In genomic region chr1:172380441-172381244, GRCh38 we compare ENCODE assay signal across 9 cellular contexts. TPM values are rescaled to one million over a fixed set of nuclear protein-coding genes. Genes with fewer than 3 reads are reported as not detected.
DNase-seq lines count a peak whose midpoint lies in the region; ATAC-seq and TF ChIP-seq lines count a peak whose summit lies in the region.
"Had no signal": no experiment of that assay in that cellular context is flagged by ENCODE, and none has a peak within 500 bp of the region (broad histone marks: within the 10 kb centered on the region; RNA-seq: fewer than 3 reads in every experiment).

No MANE protein-coding gene starts in this region.

- no peak overlapping the region for H3K27ac ChIP-seq in left ventricle myocardium inferior (replicated peaks)

- CTCF ChIA-PET in activated naive CD4-positive, alpha-beta T cell treated with anti-CD3 and anti-CD28 coated beads for 36 hours (lab: Charles Lee), result interaction anchor here (0.6 to 2.0 kb wide), 5 partner anchors 14 to 48 kb away, joined by 3 to 6 read pairs (median 4); no protein-coding TSS in a partner anchor

- H3K27me3 Mint-ChIP-seq in activated naive CD4-positive, alpha-beta T cell treated with anti-CD3 and anti-CD28 coated beads for 36 hours (ENCODE audit: low read depth), result no peaks in the 10 kb centered on the region
- peaks cover 4% of the 10 kb centered on the region for H3K27me3 Mint-ChIP-seq in T-helper 1 cell treated with Interleukin-12 subunit alpha and Interleukin-12 subunit beta and Interleukin-4 antibody, amounts not matched to agents 30 μg/mL and 1 μg/mL, for 36 hours (ENCODE audit: low read depth)
- H3K27me3 Mint-ChIP-seq in natural killer cell treated with Interleukin-12 subunit alpha and Interleukin-12 subunit beta and Interleukin-15 and Interleukin-18, amount 100 ng/mL, for 72 hours, result no peaks in the 10 kb centered on the region

- peaks cover 21% of the 10 kb centered on the region for H3K4me1 ChIP-seq in left ventricle myocardium inferior

- ATAC-seq in HG02973 (IDR thresholded peaks at IDR 0.05; ENCODE audit: unreplicated experiment), result peak; percentile 82
- peak; percentile 93 to 97 for ATAC-seq in natural killer cell treated with Interleukin-12 subunit alpha and Interleukin-12 subunit beta and Interleukin-15 and Interleukin-18, amount 100 ng/mL, for 72 hours

- H3K36me3 Mint-ChIP-seq in activated naive CD4-positive, alpha-beta T cell treated with anti-CD3 and anti-CD28 coated beads for 36 hours (ENCODE audit: low read depth), result no peaks in the 10 kb centered on the region
- H3K36me3 Mint-ChIP-seq in T-helper 1 cell treated with Interleukin-12 subunit alpha and Interleukin-12 subunit beta and Interleukin-4 antibody, amounts not matched to agents 30 μg/mL and 1 μg/mL, for 36 hours (ENCODE audit: low read depth), result peaks cover 1% of the 10 kb centered on the region
- no peaks in the 10 kb centered on the region for H3K36me3 Mint-ChIP-seq in natural killer cell treated with Interleukin-12 subunit alpha and Interleukin-12 subunit beta and Interleukin-15 and Interleukin-18, amount 100 ng/mL, for 72 hours

- H3K27ac Mint-ChIP-seq in activated naive CD4-positive, alpha-beta T cell treated with anti-CD3 and anti-CD28 coated beads for 36 hours, result peak overlapping the region; percentile 86
- H3K27ac Mint-ChIP-seq in T-helper 1 cell treated with Interleukin-12 subunit alpha and Interleukin-12 subunit beta and Interleukin-4 antibody, amounts not matched to agents 30 μg/mL and 1 μg/mL, for 36 hours, result peak overlapping the region; percentile 83
- H3K27ac Mint-ChIP-seq in natural killer cell treated with Interleukin-12 subunit alpha and Interleukin-12 subunit beta and Interleukin-15 and Interleukin-18, amount 100 ng/mL, for 72 hours, result peak overlapping the region; percentile 82 to 84

- DNase-seq in activated naive CD4-positive, alpha-beta T cell treated with anti-CD3 and anti-CD28 coated beads for 36 hours, result peak; percentile 68
- DNase-seq in activated naive CD4-positive, alpha-beta T cell (lab: John Stamatoyannopoulos, UW), result no peak
- DNase-seq in natural killer cell treated with Interleukin-12 subunit alpha and Interleukin-12 subunit beta and Interleukin-15 and Interleukin-18, amount 100 ng/mL, for 72 hours (ENCODE audit: low spot score), result no peak
- DNase-seq in NCI-H1105 treated with DMSO at 0.1 percent for 48 hours (lab: John Stamatoyannopoulos, UW) (no peak), DMS79 (lab: John Stamatoyannopoulos, UW) (no peak), left ventricle myocardium inferior (no peak)

- TF ChIP-seq CTCF in left ventricle myocardium inferior (IDR thresholded peaks at IDR 0.05; ENCODE audit: borderline replicate concordance), result no peak

- H3K9me3 ChIP-seq in left ventricle myocardium inferior (replicated peaks), result no peaks in the 10 kb centered on the region

- peaks cover 31% of the 10 kb centered on the region for H3K4me1 Mint-ChIP-seq in activated naive CD4-positive, alpha-beta T cell treated with anti-CD3 and anti-CD28 coated beads for 36 hours (ENCODE audit: low read depth)
- peaks cover 13% of the 10 kb centered on the region for H3K4me1 Mint-ChIP-seq in T-helper 1 cell treated with Interleukin-12 subunit alpha and Interleukin-12 subunit beta and Interleukin-4 antibody, amounts not matched to agents 30 μg/mL and 1 μg/mL, for 36 hours (ENCODE audit: low read depth)
- peaks cover 7 to 18% of the 10 kb centered on the region in 2 donors for H3K4me1 Mint-ChIP-seq in natural killer cell treated with Interleukin-12 subunit alpha and Interleukin-12 subunit beta and Interleukin-15 and Interleukin-18, amount 100 ng/mL, for 72 hours (ENCODE audit: low read depth in 2 of 2)

- H3K4me3 Mint-ChIP-seq in activated naive CD4-positive, alpha-beta T cell treated with anti-CD3 and anti-CD28 coated beads for 36 hours, result peak overlapping the region; percentile 67
- H3K4me3 Mint-ChIP-seq in T-helper 1 cell treated with Interleukin-12 subunit alpha and Interleukin-12 subunit beta and Interleukin-4 antibody, amounts not matched to agents 30 μg/mL and 1 μg/mL, for 36 hours, result peak overlapping the region; percentile 64
- H3K4me3 Mint-ChIP-seq in natural killer cell treated with Interleukin-12 subunit alpha and Interleukin-12 subunit beta and Interleukin-15 and Interleukin-18, amount 100 ng/mL, for 72 hours, result peak overlapping the region; percentile 80

- no peaks in the 10 kb centered on the region for H3K27me3 ChIP-seq in left ventricle myocardium inferior (ENCODE audit: low read depth)

- no peak overlapping the region for H3K4me3 ChIP-seq in left ventricle myocardium inferior
- H3K4me3 ChIP-seq: lung had no signal

- H3K36me3 ChIP-seq in left ventricle myocardium inferior, result no peaks in the 10 kb centered on the region

- H3K9me3 Mint-ChIP-seq in activated naive CD4-positive, alpha-beta T cell treated with anti-CD3 and anti-CD28 coated beads for 36 hours, result no peaks in the 10 kb centered on the region
- no peaks in the 10 kb centered on the region for H3K9me3 Mint-ChIP-seq in T-helper 1 cell treated with Interleukin-12 subunit alpha and Interleukin-12 subunit beta and Interleukin-4 antibody, amounts not matched to agents 30 μg/mL and 1 μg/mL, for 36 hours
- no peaks in the 10 kb centered on the region for H3K9me3 Mint-ChIP-seq in natural killer cell treated with Interleukin-12 subunit alpha and Interleukin-12 subunit beta and Interleukin-15 and Interleukin-18, amount 100 ng/mL, for 72 hours

- intact Hi-C loops in activated naive CD4-positive, alpha-beta T cell treated with anti-CD3 and anti-CD28 coated beads for 36 hours (cut with micrococcal nuclease), result loop anchor here (1.0 kb wide), 5 partner anchors 14 to 42 kb away; no protein-coding TSS in a partner anchor
- intact Hi-C loops in left ventricle myocardium inferior (cut with micrococcal nuclease), result no loop called here

RNA-seq across cellular contexts. Expression of gene C1orf105, which starts 39.8 kb away (rescaled TPM):
- total RNA-seq in activated naive CD4-positive, alpha-beta T cell treated with anti-CD3 and anti-CD28 coated beads for 36 hours, result not detected
- total RNA-seq in natural killer cell treated with Interleukin-12 subunit alpha and Interleukin-12 subunit beta and Interleukin-15 and Interleukin-18, amount 100 ng/mL, for 72 hours, result not detected
- total RNA-seq in left ventricle myocardium inferior, result 8.5 TPM
- total RNA-seq: lung had no signal
